21 cellular contexts compared by ENCODE assay signal in genomic region chr20:45657038-45657437, GRCh38. TPM values are rescaled to one million over a fixed set of nuclear protein-coding genes. Genes with fewer than 3 reads are reported as not detected.
"Had no signal": no experiment of that assay in that cellular context is flagged by ENCODE, and none has a peak within 500 bp of the region (broad histone marks: within the 10 kb centered on the region; RNA-seq: fewer than 3 reads in every experiment).

No MANE protein-coding gene starts in this region.

RNA-seq across cellular contexts. Expression of gene WFDC11, which starts 13.0 kb away (rescaled TPM):
- total RNA-seq: activated naive CD4-positive, alpha-beta T cell treated with anti-CD3 and anti-CD28 coated beads for 36 hours; activated naive CD4-positive, alpha-beta T cell treated with anti-CD3 and anti-CD28 coated beads, Interleukin-2, amount 50 U/mL, for 72 hours; activated naive CD8-positive, alpha-beta T cell treated with anti-CD3 and anti-CD28 coated beads for 36 hours; activated naive CD8-positive, alpha-beta T cell treated with anti-CD3 and anti-CD28 coated beads, Interleukin-2, amount 10 ng/mL, durations not matched to agents 7 days and 5 days; activated T-cell treated with anti-CD3 and anti-CD28 coated beads, Interleukin-2, amount 50 U/mL, for 4 hours; activated T-cell treated with anti-CD3 and anti-CD28 coated beads, Interleukin-2, amount 50 U/mL, for 72 hours; activated T-helper 1 cell treated with anti-CD3 and anti-CD28 coated beads, Interleukin-12 subunit alpha, Interleukin-12 subunit beta, Interleukin-2, Interleukin-4 antibody, amounts not matched to agents 30 ng/mL and 10 ng/mL and 1 ng/mL, durations not matched to agents 14 hours and 24 hours and 36 hours; activated T-helper 17 cell treated with anti-CD3 and anti-CD28 coated beads, Interleukin-2, amount 50 U/mL, for 72 hours; activated T-helper 2 cell treated with anti-CD3 and anti-CD28 coated beads, Interferon-gamma antibody, Interleukin-2, Interleukin-4, amounts not matched to agents 10 μg/mL and 5 μg/mL and 100 μg/mL, durations not matched to agents 14 hours and 24 hours and 36 hours; adrenal gland; aorta; ascending aorta; astrocyte; body of pancreas; breast epithelium; bronchial epithelial cell; cardiac muscle cell; cardiac septum; cerebellum; chondrocyte had no signal
- polyA plus RNA-seq: adipose tissue, adrenal gland, aorta, cardiac muscle cell had no signal

RNA-seq across cellular contexts. Expression of gene WFDC9, which starts 26.0 kb away (rescaled TPM):
- total RNA-seq: activated naive CD4-positive, alpha-beta T cell treated with anti-CD3 and anti-CD28 coated beads for 36 hours; activated naive CD4-positive, alpha-beta T cell treated with anti-CD3 and anti-CD28 coated beads, Interleukin-2, amount 50 U/mL, for 72 hours; activated naive CD8-positive, alpha-beta T cell treated with anti-CD3 and anti-CD28 coated beads for 36 hours; activated naive CD8-positive, alpha-beta T cell treated with anti-CD3 and anti-CD28 coated beads, Interleukin-2, amount 10 ng/mL, durations not matched to agents 7 days and 5 days; activated T-cell treated with anti-CD3 and anti-CD28 coated beads, Interleukin-2, amount 50 U/mL, for 4 hours; activated T-cell treated with anti-CD3 and anti-CD28 coated beads, Interleukin-2, amount 50 U/mL, for 72 hours; activated T-helper 1 cell treated with anti-CD3 and anti-CD28 coated beads, Interleukin-12 subunit alpha, Interleukin-12 subunit beta, Interleukin-2, Interleukin-4 antibody, amounts not matched to agents 30 ng/mL and 10 ng/mL and 1 ng/mL, durations not matched to agents 14 hours and 24 hours and 36 hours; activated T-helper 17 cell treated with anti-CD3 and anti-CD28 coated beads, Interleukin-2, amount 50 U/mL, for 72 hours; activated T-helper 2 cell treated with anti-CD3 and anti-CD28 coated beads, Interferon-gamma antibody, Interleukin-2, Interleukin-4, amounts not matched to agents 10 μg/mL and 5 μg/mL and 100 μg/mL, durations not matched to agents 14 hours and 24 hours and 36 hours; adrenal gland; aorta; ascending aorta; astrocyte; body of pancreas; breast epithelium; bronchial epithelial cell; cardiac muscle cell; cardiac septum; cerebellum; chondrocyte had no signal
- polyA plus RNA-seq: adipose tissue, adrenal gland, aorta, cardiac muscle cell had no signal

RNA-seq across cellular contexts. Expression of gene WFDC10A, which starts 27.5 kb away (rescaled TPM):
- total RNA-seq: activated naive CD4-positive, alpha-beta T cell treated with anti-CD3 and anti-CD28 coated beads for 36 hours; activated naive CD4-positive, alpha-beta T cell treated with anti-CD3 and anti-CD28 coated beads, Interleukin-2, amount 50 U/mL, for 72 hours; activated naive CD8-positive, alpha-beta T cell treated with anti-CD3 and anti-CD28 coated beads for 36 hours; activated naive CD8-positive, alpha-beta T cell treated with anti-CD3 and anti-CD28 coated beads, Interleukin-2, amount 10 ng/mL, durations not matched to agents 7 days and 5 days; activated T-cell treated with anti-CD3 and anti-CD28 coated beads, Interleukin-2, amount 50 U/mL, for 4 hours; activated T-cell treated with anti-CD3 and anti-CD28 coated beads, Interleukin-2, amount 50 U/mL, for 72 hours; activated T-helper 1 cell treated with anti-CD3 and anti-CD28 coated beads, Interleukin-12 subunit alpha, Interleukin-12 subunit beta, Interleukin-2, Interleukin-4 antibody, amounts not matched to agents 30 ng/mL and 10 ng/mL and 1 ng/mL, durations not matched to agents 14 hours and 24 hours and 36 hours; activated T-helper 17 cell treated with anti-CD3 and anti-CD28 coated beads, Interleukin-2, amount 50 U/mL, for 72 hours; activated T-helper 2 cell treated with anti-CD3 and anti-CD28 coated beads, Interferon-gamma antibody, Interleukin-2, Interleukin-4, amounts not matched to agents 10 μg/mL and 5 μg/mL and 100 μg/mL, durations not matched to agents 14 hours and 24 hours and 36 hours; adrenal gland; aorta; ascending aorta; astrocyte; body of pancreas; breast epithelium; bronchial epithelial cell; cardiac muscle cell; cardiac septum; cerebellum; chondrocyte had no signal
- polyA plus RNA-seq: adipose tissue, adrenal gland, aorta, cardiac muscle cell had no signal

RNA-seq across cellular contexts. Expression of gene WFDC13, which starts 44.8 kb away (rescaled TPM):
- total RNA-seq: activated naive CD4-positive, alpha-beta T cell treated with anti-CD3 and anti-CD28 coated beads for 36 hours; activated naive CD4-positive, alpha-beta T cell treated with anti-CD3 and anti-CD28 coated beads, Interleukin-2, amount 50 U/mL, for 72 hours; activated naive CD8-positive, alpha-beta T cell treated with anti-CD3 and anti-CD28 coated beads for 36 hours; activated naive CD8-positive, alpha-beta T cell treated with anti-CD3 and anti-CD28 coated beads, Interleukin-2, amount 10 ng/mL, durations not matched to agents 7 days and 5 days; activated T-cell treated with anti-CD3 and anti-CD28 coated beads, Interleukin-2, amount 50 U/mL, for 4 hours; activated T-cell treated with anti-CD3 and anti-CD28 coated beads, Interleukin-2, amount 50 U/mL, for 72 hours; activated T-helper 1 cell treated with anti-CD3 and anti-CD28 coated beads, Interleukin-12 subunit alpha, Interleukin-12 subunit beta, Interleukin-2, Interleukin-4 antibody, amounts not matched to agents 30 ng/mL and 10 ng/mL and 1 ng/mL, durations not matched to agents 14 hours and 24 hours and 36 hours; activated T-helper 17 cell treated with anti-CD3 and anti-CD28 coated beads, Interleukin-2, amount 50 U/mL, for 72 hours; activated T-helper 2 cell treated with anti-CD3 and anti-CD28 coated beads, Interferon-gamma antibody, Interleukin-2, Interleukin-4, amounts not matched to agents 10 μg/mL and 5 μg/mL and 100 μg/mL, durations not matched to agents 14 hours and 24 hours and 36 hours; adrenal gland; aorta; ascending aorta; astrocyte; body of pancreas; breast epithelium; bronchial epithelial cell; cardiac muscle cell; cardiac septum; cerebellum; chondrocyte had no signal
- polyA plus RNA-seq: adipose tissue, adrenal gland, aorta, cardiac muscle cell had no signal

RNA-seq across cellular contexts. Expression of gene WFDC10B, which starts 47.8 kb away (rescaled TPM):
- total RNA-seq: activated naive CD4-positive, alpha-beta T cell treated with anti-CD3 and anti-CD28 coated beads for 36 hours; activated naive CD4-positive, alpha-beta T cell treated with anti-CD3 and anti-CD28 coated beads, Interleukin-2, amount 50 U/mL, for 72 hours; activated naive CD8-positive, alpha-beta T cell treated with anti-CD3 and anti-CD28 coated beads for 36 hours; activated naive CD8-positive, alpha-beta T cell treated with anti-CD3 and anti-CD28 coated beads, Interleukin-2, amount 10 ng/mL, durations not matched to agents 7 days and 5 days; activated T-cell treated with anti-CD3 and anti-CD28 coated beads, Interleukin-2, amount 50 U/mL, for 4 hours; activated T-cell treated with anti-CD3 and anti-CD28 coated beads, Interleukin-2, amount 50 U/mL, for 72 hours; activated T-helper 1 cell treated with anti-CD3 and anti-CD28 coated beads, Interleukin-12 subunit alpha, Interleukin-12 subunit beta, Interleukin-2, Interleukin-4 antibody, amounts not matched to agents 30 ng/mL and 10 ng/mL and 1 ng/mL, durations not matched to agents 14 hours and 24 hours and 36 hours; activated T-helper 17 cell treated with anti-CD3 and anti-CD28 coated beads, Interleukin-2, amount 50 U/mL, for 72 hours; activated T-helper 2 cell treated with anti-CD3 and anti-CD28 coated beads, Interferon-gamma antibody, Interleukin-2, Interleukin-4, amounts not matched to agents 10 μg/mL and 5 μg/mL and 100 μg/mL, durations not matched to agents 14 hours and 24 hours and 36 hours; adrenal gland; aorta; ascending aorta; astrocyte; body of pancreas; breast epithelium; bronchial epithelial cell; cardiac muscle cell; cardiac septum; cerebellum; chondrocyte had no signal
- polyA plus RNA-seq: adipose tissue, adrenal gland, cardiac muscle cell had no signal
